ENCODE assay signal across 11 cellular contexts in genomic region chr2:12488365-12488972, GRCh38.
A peak's percentile ranks its signal among the peaks of the same experiment; 100 is the strongest.
DNase-seq lines count a peak whose midpoint lies in the region; ATAC-seq and TF ChIP-seq lines count a peak whose summit lies in the region.
"Had no signal": no experiment of that assay in that cellular context is flagged by ENCODE, and none has a peak within 500 bp of the region (broad histone marks: within the 10 kb centered on the region; RNA-seq: fewer than 3 reads in every experiment).

No MANE protein-coding gene starts in this region.

- H3K4me1 Mint-ChIP-seq in CD14-positive monocyte: peaks cover 49% of the 10 kb centered on the region
- H3K4me1 Mint-ChIP-seq in immature natural killer cell: peaks cover 62 to 71% of the 10 kb centered on the region in 2 donors

- H3K27me3 Mint-ChIP-seq in CD14-positive monocyte (ENCODE audit: low read depth in 3 of 3) (peaks cover 0 to 3% (median 2%) of the 10 kb centered on the region in 3 donors), immature natural killer cell (ENCODE audit: low read depth in 3 of 3) (peaks cover 0 to 2% (median 2%) of the 10 kb centered on the region in 3 donors)

- no peak overlapping the region for H3K27ac ChIP-seq in body of pancreas
- H3K27ac ChIP-seq: brain microvascular endothelial cell had no signal

- DNase-seq in CD14-positive monocyte (ENCODE audit: low spot score): no peak
- DNase-seq in activated T-cell treated with anti-CD3 and anti-CD28 coated beads for 1 hour (ENCODE audit: low read depth): peak; percentile 37
- peak; percentile 29 to 48 (median 47) for DNase-seq in immature natural killer cell
- DNase-seq in body of pancreas: no peak
- DNase-seq in GDM1 (lab: John Stamatoyannopoulos, UW): no peak
- no peak for DNase-seq in DMS114 treated with DMSO at 0.1 percent for 48 hours (lab: John Stamatoyannopoulos, UW; ENCODE audit: unreplicated experiment)
- DNase-seq: brain microvascular endothelial cell, NCI-H2029, trophoblast cell had no signal

- peak overlapping the region; percentile 61 to 95 (median 79) for H3K27ac Mint-ChIP-seq in CD14-positive monocyte
- peak overlapping the region; percentile 78 to 90 (median 86) for H3K27ac Mint-ChIP-seq in immature natural killer cell

- H3K4me1 ChIP-seq in body of pancreas: no peaks in the 10 kb centered on the region

- no peak for TF ChIP-seq POLR2A in body of pancreas (IDR thresholded peaks at IDR 0.05)

- WGBS in body of pancreas, 2 donors: 72 to 80% methylated on average over 10 of the region's 10 CpGs

- no peak overlapping the region for H3K4me3 ChIP-seq in body of pancreas

- ATAC-seq in HG03280 (IDR thresholded peaks at IDR 0.05; ENCODE audit: unreplicated experiment) (peak; percentile 52), body of pancreas (no peak), HG02759 (IDR thresholded peaks at IDR 0.05; ENCODE audit: unreplicated experiment) (no peak)

- no peaks in the 10 kb centered on the region for H3K36me3 ChIP-seq in body of pancreas (replicated peaks in 1 of 2; ENCODE audit: insufficient read depth in 1 of 2, low read depth in 2 of 2)
- H3K36me3 ChIP-seq: brain microvascular endothelial cell had no signal

- H3K9me3 Mint-ChIP-seq in CD14-positive monocyte: no peaks in the 10 kb centered on the region
- H3K9me3 Mint-ChIP-seq in immature natural killer cell: no peaks in the 10 kb centered on the region

- peak overlapping the region in 1 of 2 donors; percentile 75 for H3K4me3 Mint-ChIP-seq in CD14-positive monocyte
- peak overlapping the region; percentile 69 to 85 (median 80) for H3K4me3 Mint-ChIP-seq in immature natural killer cell

- H3K9me3 ChIP-seq in body of pancreas: no peaks in the 10 kb centered on the region

- TF ChIP-seq CTCF in CD14-positive monocyte (IDR thresholded peaks at IDR 0.05): no peak
- no peak for TF ChIP-seq CTCF in body of pancreas (IDR thresholded peaks at IDR 0.05)

- intact Hi-C loops in CD14-positive monocyte (cut with micrococcal nuclease) (no loop called here), body of pancreas (cut with DNase I) (no loop called here)

- H3K27me3 ChIP-seq in body of pancreas: no peaks in the 10 kb centered on the region
- H3K27me3 ChIP-seq: brain microvascular endothelial cell had no signal

- H3K36me3 Mint-ChIP-seq in CD14-positive monocyte: peaks cover 0 to 2% of the 10 kb centered on the region in 2 donors
- H3K36me3 Mint-ChIP-seq in immature natural killer cell: peaks cover 0 to 3% (median 3%) of the 10 kb centered on the region in 3 donors

Comparison
In these comparisons a context has a peak if more than half of its experiments do, and no peak if none do; other contexts are left out.
1. DNase-seq: peak in activated T-cell treated with anti-CD3 and anti-CD28 coated beads for 1 hour (single experiment) and immature natural killer cell (3 of 3); none in CD14-positive monocyte (single experiment), body of pancreas (0 of 4), GDM1 (single experiment) and DMS114 treated with DMSO at 0.1 percent for 48 hours (single experiment).